ENCODE assay signal across 10 cellular contexts in the genomic region with DNA sequence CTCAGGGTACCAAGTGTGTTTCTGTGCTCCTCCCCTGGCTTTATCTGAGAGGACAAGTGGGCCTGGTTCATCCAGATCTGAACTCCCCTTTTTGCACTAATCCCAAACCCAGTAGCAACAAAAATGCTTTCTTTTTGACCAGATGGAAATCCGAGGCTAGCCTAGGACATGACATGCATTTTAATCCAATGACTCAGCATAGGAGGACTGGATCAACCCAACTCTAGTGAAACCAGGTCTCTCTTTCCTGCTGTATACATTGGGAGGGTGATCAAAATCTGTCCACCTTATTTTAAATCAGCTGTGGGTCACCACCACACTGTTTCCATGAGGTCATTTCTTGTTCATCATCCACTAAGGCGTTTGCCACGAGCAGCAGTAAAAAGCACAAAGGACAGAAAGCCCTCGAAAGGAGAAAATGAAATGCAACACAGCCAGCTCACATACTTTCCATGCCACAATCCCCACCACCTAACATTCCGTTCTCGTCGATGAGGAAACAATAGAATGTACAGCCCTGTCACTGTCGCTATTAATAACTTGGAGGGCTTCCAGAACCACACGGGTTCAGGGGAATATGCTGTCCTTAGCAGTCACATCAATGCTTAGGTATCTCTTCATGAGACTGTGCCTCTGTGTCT.
DNase-seq lines count a peak whose midpoint lies in the region; ATAC-seq and TF ChIP-seq lines count a peak whose summit lies in the region.
"Had no signal": no experiment of that assay in that cellular context is flagged by ENCODE, and none has a peak within 500 bp of the region (broad histone marks: within the 10 kb centered on the region; RNA-seq: fewer than 3 reads in every experiment).

No MANE protein-coding gene starts in this region.

- H2AFZ ChIP-seq in osteoblast (ENCODE audit: low read length) = peak overlapping the region; percentile 77

- H3K36me3 Mint-ChIP-seq in Calu3 (ENCODE audit: insufficient read depth, unreplicated experiment) (no peaks in the 10 kb centered on the region), endothelial cell (ENCODE audit: low read depth, unreplicated experiment) (no peaks in the 10 kb centered on the region)

- H3K4me3 ChIP-seq in RWPE2 (ENCODE audit: severe bottlenecking) (no peak overlapping the region), fibroblast of mammary gland (ENCODE audit: control insufficient read depth, low read depth, low read length) (no peak overlapping the region), osteoblast (ENCODE audit: insufficient read depth, low read length) (peak overlapping the region; percentile 58)
- H3K4me3 ChIP-seq: adrenal gland had no signal

- H3K4me1 Mint-ChIP-seq in Calu3 (ENCODE audit: low read depth, unreplicated experiment) = no peaks in the 10 kb centered on the region
- no peaks in the 10 kb centered on the region for H3K4me1 Mint-ChIP-seq in endothelial cell (ENCODE audit: unreplicated experiment)
- H3K4me1 Mint-ChIP-seq: nephron progenitor cell had no signal

- no peaks in the 10 kb centered on the region for H3K79me2 ChIP-seq in osteoblast (ENCODE audit: insufficient read depth, low read length)

- TF ChIP-seq CTCF in Calu3 (IDR thresholded peaks at IDR 0.05; ENCODE audit: unreplicated experiment) (no peak), RWPE2 (IDR thresholded peaks at IDR 0.05; ENCODE audit: poor library complexity, severe bottlenecking) (no peak), fibroblast of mammary gland (conservative IDR thresholded peaks at IDR 0.05; ENCODE audit: control insufficient read depth, insufficient read depth, low read depth, low read length) (no peak), osteoblast (IDR thresholded peaks at IDR 0.05; ENCODE audit: extremely low read depth, low read depth, low read length) (no peak), endothelial cell (IDR thresholded peaks at IDR 0.05; ENCODE audit: unreplicated experiment) (no peak)

- H3K9me3 Mint-ChIP-seq in Calu3 (ENCODE audit: low read depth, unreplicated experiment) (no peaks in the 10 kb centered on the region), endothelial cell (ENCODE audit: unreplicated experiment) (no peaks in the 10 kb centered on the region)

- CTCF ChIA-PET in Calu3 (lab: Charles Lee) = no interaction called here

- no TSS peak for BruUV-seq in Calu3 (replicated peaks; lab: Mats Ljungman, UMichigan)

- peak overlapping the region; percentile 84 for H3K4me2 ChIP-seq in osteoblast (ENCODE audit: insufficient read depth, low read length)

- H3K27ac Mint-ChIP-seq in Calu3 (ENCODE audit: unreplicated experiment) = no peak overlapping the region
- H3K27ac Mint-ChIP-seq in endothelial cell (ENCODE audit: unreplicated experiment) = no peak overlapping the region
- H3K27ac Mint-ChIP-seq: nephron progenitor cell had no signal

- no peaks in the 10 kb centered on the region for H4K20me1 ChIP-seq in osteoblast (ENCODE audit: insufficient read depth, low read length)

- no peaks in the 10 kb centered on the region for H3K27me3 Mint-ChIP-seq in Calu3 (ENCODE audit: unreplicated experiment)
- no peaks in the 10 kb centered on the region for H3K27me3 Mint-ChIP-seq in endothelial cell (ENCODE audit: unreplicated experiment)

- no peak overlapping the region for H3K4me3 Mint-ChIP-seq in Calu3 (ENCODE audit: low read depth, unreplicated experiment)
- no peak overlapping the region for H3K4me3 Mint-ChIP-seq in endothelial cell (ENCODE audit: unreplicated experiment)
- H3K4me3 Mint-ChIP-seq: nephron progenitor cell had no signal

- peak; percentile 97 for ATAC-seq in RWPE2 (ENCODE audit: low read depth)

- intact Hi-C loops in Calu3 (cut with micrococcal nuclease; ENCODE audit: unreplicated experiment) = no loop called here

- peaks cover 36% of the 10 kb centered on the region for H3K4me1 ChIP-seq in RWPE2 (ENCODE audit: insufficient read depth, poor library complexity, severe bottlenecking)
- peaks cover 17% of the 10 kb centered on the region for H3K4me1 ChIP-seq in osteoblast (ENCODE audit: insufficient read depth, low read length)
- H3K4me1 ChIP-seq: adrenal gland had no signal

- H3K27ac ChIP-seq in RWPE2 (ENCODE audit: poor library complexity, severe bottlenecking) (peak overlapping the region; percentile 94), osteoblast (ENCODE audit: low read depth, low read length) (peak overlapping the region; percentile 92)

- peaks cover 29% of the 10 kb centered on the region for H3K36me3 ChIP-seq in RWPE2 (ENCODE audit: low read depth)
- H3K36me3 ChIP-seq in osteoblast (ENCODE audit: insufficient read depth, low read length) = no peaks in the 10 kb centered on the region
- H3K36me3 ChIP-seq: adrenal gland had no signal

- peaks cover 10% of the 10 kb centered on the region for H3K9me3 ChIP-seq in RWPE2 (ENCODE audit: severe bottlenecking)
- no peaks in the 10 kb centered on the region for H3K9me3 ChIP-seq in osteoblast (ENCODE audit: low read depth, low read length)
- H3K9me3 ChIP-seq: adrenal gland had no signal

- no peaks in the 10 kb centered on the region for H3K27me3 ChIP-seq in RWPE2 (ENCODE audit: insufficient read depth, poor library complexity, severe bottlenecking)
- H3K27me3 ChIP-seq in osteoblast (ENCODE audit: insufficient read depth, low read length) = no peaks in the 10 kb centered on the region
- H3K27me3 ChIP-seq: adrenal gland had no signal

- DNase-seq in Calu3 = peak; percentile 21
- DNase-seq in RWPE2 (ENCODE audit: low spot score) = no peak
- DNase-seq in fibroblast of mammary gland (ENCODE audit: low read depth) = peak; percentile 88
- DNase-seq in osteoblast (ENCODE audit: insufficient read length, low spot score, missing footprints) = no peak
- no peak for DNase-seq in NCI-H2081 treated with DMSO at 0.1 percent for 48 hours (lab: John Stamatoyannopoulos, UW)
- DNase-seq in stimulated activated CD4-positive, alpha-beta T cell treated with anti-CD3 and anti-CD28 coated beads, Interleukin-12 subunit alpha, Interleukin-12 subunit beta, amount 100 ng/mL, for 4 hours = no peak
- DNase-seq in mesenteric fat pad (ENCODE audit: low spot score) = no peak
- no peak for DNase-seq in endothelial cell (ENCODE audit: low spot score)
- DNase-seq: nephron progenitor cell had no signal

Comparison
In these comparisons a context has a peak if more than half of its experiments do, and no peak if none do; other contexts are left out.
1. DNase-seq: peak in Calu3 (single experiment) and fibroblast of mammary gland (single experiment); none in RWPE2 (single experiment), osteoblast (single experiment), NCI-H2081 treated with DMSO at 0.1 percent for 48 hours (single experiment), stimulated activated CD4-positive, alpha-beta T cell treated with anti-CD3 and anti-CD28 coated beads, Interleukin-12 subunit alpha, Interleukin-12 subunit beta, amount 100 ng/mL, for 4 hours (single experiment), mesenteric fat pad (single experiment) and endothelial cell (single experiment).